In genomic region chr4:118224239-118224829, GRCh38 we compare ENCODE assay signal across 8 cellular contexts.
A peak's percentile ranks its signal among the peaks of the same experiment; 100 is the strongest.
DNase-seq lines count a peak whose midpoint lies in the region; FAIRE-seq and TF ChIP-seq lines count a peak whose summit lies in the region.

No MANE protein-coding gene starts in this region.

- H3K9ac ChIP-seq in parathyroid adenoma, result no peak overlapping the region

- WGBS in esophagus squamous epithelium, 2 donors, result 0 to 8% methylated on average over 3 of the region's 3 CpGs

- H3K79me2 ChIP-seq in parathyroid adenoma, result no peaks in the 10 kb centered on the region

- TF ChIP-seq CTCF in GM20000 (IDR thresholded peaks at IDR 0.05; ENCODE audit: extremely low read depth, missing control alignments) (peak; percentile 21), esophagus squamous epithelium (IDR thresholded peaks at IDR 0.05) (peak; percentile 14 to 63 (median 37)), parathyroid adenoma (IDR thresholded peaks at IDR 0.05) (peak; percentile 38)

- TF ChIP-seq POLR2A in esophagus squamous epithelium (IDR thresholded peaks at IDR 0.05), result no peak

- H3K4me2 ChIP-seq in parathyroid adenoma (ENCODE audit: low read length), result no peak overlapping the region

- DNase-seq in DMS 273 treated with DMSO at 0.1 percent for 48 hours (lab: John Stamatoyannopoulos, UW), result peak; percentile 9
- DNase-seq in GM20000 (ENCODE audit: low spot score), result peak; percentile 15
- peak; percentile 47 for DNase-seq in RCC 7860 (ENCODE audit: low spot score)
- DNase-seq in esophagus squamous epithelium (lab: John Stamatoyannopoulos, UW), result no peak
- no peak for DNase-seq in activated CD4-positive, alpha-beta T cell treated with anti-CD3 and anti-CD28 coated beads, Interleukin-2, amount 50 U/mL, for 48 hours
- DNase-seq in posterior cingulate gyrus, result no peak

- no peaks in the 10 kb centered on the region for H3K4me1 ChIP-seq in esophagus squamous epithelium
- H3K4me1 ChIP-seq in parathyroid adenoma, result no peaks in the 10 kb centered on the region

- peak overlapping the region; percentile 93 for H3K27ac ChIP-seq in KOPT-K1 (ENCODE audit: low read depth, low read length, poor library complexity, severe bottlenecking)
- no peak overlapping the region for H3K27ac ChIP-seq in esophagus squamous epithelium
- H3K27ac ChIP-seq in parathyroid adenoma, result no peak overlapping the region

- peaks cover 45% of the 10 kb centered on the region for H3K36me3 ChIP-seq in KOPT-K1 (ENCODE audit: insufficient read depth, low read length)
- H3K36me3 ChIP-seq in esophagus squamous epithelium, result no peaks in the 10 kb centered on the region
- H3K36me3 ChIP-seq in parathyroid adenoma (ENCODE audit: control insufficient read depth, insufficient read depth, low read length), result no peaks in the 10 kb centered on the region

- intact Hi-C loops in esophagus squamous epithelium (cut with DNase I) (no loop called here), posterior cingulate gyrus (cut with DNase I) (loop anchor here (10.0 kb wide), 1 partner anchor 1090 kb away; no protein-coding TSS in a partner anchor)

- H3K9me3 ChIP-seq in KOPT-K1 (ENCODE audit: insufficient read depth, low read length, poor library complexity, severe bottlenecking) (peaks cover under 1% of the 10 kb centered on the region), esophagus squamous epithelium (no peaks in the 10 kb centered on the region), parathyroid adenoma (ENCODE audit: control insufficient read depth, low read length) (no peaks in the 10 kb centered on the region)

- H3K4me3 ChIP-seq in esophagus squamous epithelium (no peak overlapping the region), parathyroid adenoma (ENCODE audit: low read depth, low read length) (no peak overlapping the region)

- no peak overlapping the region for H2AFZ ChIP-seq in parathyroid adenoma

- H3K27me3 ChIP-seq in esophagus squamous epithelium (no peaks in the 10 kb centered on the region), parathyroid adenoma (ENCODE audit: control insufficient read depth, insufficient read depth, low read length) (no peaks in the 10 kb centered on the region)

- FAIRE-seq in RCC 7860 (lab: Jason Lieb, UNC), result peak; percentile 30

Comparison
In these comparisons a context has a peak if more than half of its experiments do, and no peak if none do; other contexts are left out.
1. DNase-seq: peak in DMS 273 treated with DMSO at 0.1 percent for 48 hours (single experiment), GM20000 (single experiment) and RCC 7860 (single experiment); none in esophagus squamous epithelium (single experiment), activated CD4-positive, alpha-beta T cell treated with anti-CD3 and anti-CD28 coated beads, Interleukin-2, amount 50 U/mL, for 48 hours (0 of 2) and posterior cingulate gyrus (0 of 10).
2. Peak in every context shown above with its lines, with median percentiles within 50 percentile points of each other: CTCF ChIP-seq.